In genomic region chr4:156568479-156568878, GRCh38 we compare ENCODE assay signal across 23 cellular contexts.
DNase-seq lines count a peak whose midpoint lies in the region; ATAC-seq, FAIRE-seq and TF ChIP-seq lines count a peak whose summit lies in the region.
"Had no signal": no experiment of that assay in that cellular context is flagged by ENCODE, and none has a peak within 500 bp of the region (broad histone marks: within the 10 kb centered on the region; RNA-seq: fewer than 3 reads in every experiment).

No MANE protein-coding gene starts in this region.

- dilution Hi-C loops in IMR-90 (cut with HindIII; ENCODE audit: low sequenced_read_pairs, unreplicated experiment), result no loop called here

- H4K20me1 ChIP-seq in IMR-90 (ENCODE audit: insufficient read depth, low read length) (no peaks in the 10 kb centered on the region), astrocyte (ENCODE audit: insufficient read depth, low read length) (no peaks in the 10 kb centered on the region)

- no peak overlapping the region for H4K5ac ChIP-seq in IMR-90 (ENCODE audit: low read depth, low read length)

- FAIRE-seq in astrocyte (lab: Jason Lieb, UNC), result peak; percentile 67
- FAIRE-seq: HepG2, RCC 7860 had no signal

- no peak overlapping the region for H2BK20ac ChIP-seq in IMR-90 (ENCODE audit: low read depth, low read length)

- H3K27me3 ChIP-seq in IMR-90 (ENCODE audit: control insufficient read depth, insufficient read depth, low read length), result no peaks in the 10 kb centered on the region
- H3K27me3 ChIP-seq in astrocyte (ENCODE audit: insufficient read depth, low read length), result no peaks in the 10 kb centered on the region
- H3K27me3 ChIP-seq in neuronal stem cell (ENCODE audit: control insufficient read depth in 3 of 3, insufficient read depth in 3 of 3, low read depth in 1 of 3, low read length in 3 of 3), result no peaks in the 10 kb centered on the region
- H3K27me3 ChIP-seq in esophagus squamous epithelium, result peaks cover 0 to 3% (median 0%) of the 10 kb centered on the region in 4 donors
- H3K27me3 ChIP-seq: SJSA1 had no signal

- H3K36me3 ChIP-seq in IMR-90 (ENCODE audit: control insufficient read depth, insufficient read depth, low read length), result no peaks in the 10 kb centered on the region
- no peaks in the 10 kb centered on the region for H3K36me3 ChIP-seq in astrocyte (ENCODE audit: insufficient read depth, low read length)
- no peaks in the 10 kb centered on the region for H3K36me3 ChIP-seq in neuronal stem cell (replicated peaks in 1 of 2; ENCODE audit: control insufficient read depth in 2 of 2, insufficient read depth in 2 of 2, low read length in 2 of 2)
- no peaks in the 10 kb centered on the region for H3K36me3 ChIP-seq in esophagus squamous epithelium
- H3K36me3 ChIP-seq: SJSA1 had no signal

- H2BK15ac ChIP-seq in IMR-90 (ENCODE audit: low read depth, low read length) (no peak overlapping the region), neuronal stem cell (ENCODE audit: low read length) (no peak overlapping the region)

- no peaks in the 10 kb centered on the region for H3K9me3 ChIP-seq in IMR-90 (ENCODE audit: control insufficient read depth, insufficient read depth, low read length)
- H3K9me3 ChIP-seq in astrocyte (ENCODE audit: insufficient read depth, low read depth, low read length), result no peaks in the 10 kb centered on the region
- no peaks in the 10 kb centered on the region for H3K9me3 ChIP-seq in neuronal stem cell (replicated peaks in 1 of 2; ENCODE audit: control insufficient read depth in 2 of 2, insufficient read depth in 1 of 2, low read depth in 1 of 2, low read length in 2 of 2)
- no peaks in the 10 kb centered on the region for H3K9me3 ChIP-seq in esophagus squamous epithelium
- H3K9me3 ChIP-seq: SJSA1 had no signal

- WGBS in IMR-90 (ENCODE audit: extremely low coverage in 2 of 2, insufficient read length in 1 of 2), 2 experiments, result 60% methylated on average over 1 of the region's 2 CpGs; no CpG with 5 or more reads in 1 of the 2 experiments
- no CpG with 5 or more reads among the region's 2 CpGs for WGBS in neuronal stem cell (ENCODE audit: extremely low coverage in 2 of 2, insufficient read length in 2 of 2, insufficient replicate concordance in 1 of 2), 2 donors
- whole genome bisulfite sequencing in esophagus squamous epithelium, 2 donors, result 28 to 36% methylated on average over 2 of the region's 2 CpGs

- TF ChIP-seq POLR2A in IMR-90 (IDR thresholded peaks at IDR 0.05; ENCODE audit: low read depth, low read length) (no peak), esophagus squamous epithelium (IDR thresholded peaks at IDR 0.05) (no peak)

- peak; percentile 29; the same call in 1 of the 2 replicates for ATAC-seq in IMR-90 (ENCODE audit: low read depth)
- ATAC-seq in GM21576 (IDR thresholded peaks at IDR 0.05; ENCODE audit: unreplicated experiment), result no peak
- ATAC-seq: HepG2 had no signal

- no peak overlapping the region for H3K4me3 Mint-ChIP-seq in astrocyte (ENCODE audit: unreplicated experiment)
- H3K4me3 Mint-ChIP-seq: B cell, CD14-positive monocyte, HFFc6 had no signal

- CTCF ChIA-PET in IMR-90 (lab: Yijun Ruan, JAX), result interaction anchor here (0.6 to 1.0 kb wide), 2 partner anchors 9 to 91 kb away, joined by 4 to 5 read pairs; no protein-coding TSS in a partner anchor

- H3K9me1 ChIP-seq in IMR-90 (ENCODE audit: insufficient read depth, low read length), result no peaks in the 10 kb centered on the region

- H2AFZ ChIP-seq in IMR-90 (replicated peaks; ENCODE audit: low read length, poor library complexity) (no peak overlapping the region), astrocyte (ENCODE audit: low read depth, low read length) (no peak overlapping the region), neuronal stem cell (ENCODE audit: low read length) (peak overlapping the region; percentile 65)

- no peaks in the 10 kb centered on the region for H3K79me2 ChIP-seq in astrocyte (ENCODE audit: insufficient read depth, low read length)

- H3K27ac Mint-ChIP-seq in astrocyte (ENCODE audit: unreplicated experiment), result no peak overlapping the region
- H3K27ac Mint-ChIP-seq: B cell, CD14-positive monocyte, HFFc6 had no signal

- H3K27me3 Mint-ChIP-seq in astrocyte (ENCODE audit: low read depth, unreplicated experiment), result no peaks in the 10 kb centered on the region
- H3K27me3 Mint-ChIP-seq: B cell had no signal

- H3K9ac ChIP-seq in IMR-90 (ENCODE audit: low read depth, low read length) (no peak overlapping the region), astrocyte (ENCODE audit: low read length) (no peak overlapping the region), neuronal stem cell (ENCODE audit: low read depth, low read length, poor library complexity) (no peak overlapping the region)

- TF ChIP-seq CTCF in IMR-90 (conservative IDR thresholded peaks at IDR 0.05; ENCODE audit: low read depth, low read length), result no peak
- no peak for TF ChIP-seq CTCF in astrocyte (IDR thresholded peaks at IDR 0.05; ENCODE audit: insufficient read depth, low read depth, low read length)
- TF ChIP-seq CTCF in esophagus squamous epithelium (IDR thresholded peaks at IDR 0.05), result no peak

- H2BK120ac ChIP-seq in IMR-90 (ENCODE audit: low read depth, low read length), result no peak overlapping the region
- no peak overlapping the region for H2BK120ac ChIP-seq in neuronal stem cell (ENCODE audit: low read depth, low read length)

- H2BK12ac ChIP-seq in neuronal stem cell (ENCODE audit: low read length), result no peak overlapping the region

- H3K9me3 Mint-ChIP-seq in astrocyte (ENCODE audit: unreplicated experiment), result no peaks in the 10 kb centered on the region
- H3K9me3 Mint-ChIP-seq: HFFc6 had no signal

- H3K23ac ChIP-seq in IMR-90 (ENCODE audit: low read depth, low read length) (no peak overlapping the region), neuronal stem cell (ENCODE audit: low read depth, low read length, poor library complexity) (no peak overlapping the region)

- H3K56ac ChIP-seq in IMR-90 (ENCODE audit: extremely low read depth, insufficient read depth, low read length), result no peak overlapping the region

- H3K27ac ChIP-seq in IMR-90 (ENCODE audit: insufficient read depth, low read length) (no peak overlapping the region), astrocyte (ENCODE audit: low read depth, low read length) (no peak overlapping the region), neuronal stem cell (replicated peaks; ENCODE audit: low read length) (no peak overlapping the region), esophagus squamous epithelium (no peak overlapping the region)
- H3K27ac ChIP-seq: SJSA1 had no signal

- H4K8ac ChIP-seq in IMR-90 (ENCODE audit: low read depth in 2 of 2, low read length in 2 of 2) (no peak overlapping the region), neuronal stem cell (ENCODE audit: low read depth, low read length) (no peak overlapping the region)

- no peak overlapping the region for H2AK9ac ChIP-seq in IMR-90 (replicated peaks; ENCODE audit: low read depth, low read length, poor library complexity)

- H4K91ac ChIP-seq in IMR-90 (ENCODE audit: insufficient read depth, low read depth, low read length) (no peak overlapping the region), neuronal stem cell (ENCODE audit: low read depth, low read length, poor library complexity) (no peak overlapping the region)

- H3K4me1 Mint-ChIP-seq in astrocyte (ENCODE audit: low read depth, unreplicated experiment), result peaks cover 6% of the 10 kb centered on the region
- H3K4me1 Mint-ChIP-seq: B cell, CD14-positive monocyte had no signal

- TF ChIP-seq RAD21 in IMR-90 (IDR thresholded peaks at IDR 0.05; ENCODE audit: low read length), result no peak

- H3K36me3 Mint-ChIP-seq in astrocyte (ENCODE audit: low read depth, unreplicated experiment), result no peaks in the 10 kb centered on the region
- H3K36me3 Mint-ChIP-seq: CD14-positive monocyte had no signal

- H3K4ac ChIP-seq in IMR-90 (ENCODE audit: low read depth, low read length) (no peak overlapping the region), neuronal stem cell (ENCODE audit: low read length) (no peak overlapping the region)

- BruUV-seq in IMR-90 (replicated peaks; lab: Mats Ljungman, UMichigan), result no TSS peak

- no peak overlapping the region for H3K4me2 ChIP-seq in IMR-90 (ENCODE audit: low read depth, low read length)
- no peak overlapping the region for H3K4me2 ChIP-seq in astrocyte (ENCODE audit: low read length)
- no peak overlapping the region for H3K4me2 ChIP-seq in neuronal stem cell (ENCODE audit: insufficient read depth, low read length, poor library complexity, severe bottlenecking)

- intact Hi-C loops in IMR-90 (cut with micrococcal nuclease) (no loop called here), esophagus squamous epithelium (cut with DNase I) (no loop called here)

- H3K79me1 ChIP-seq in IMR-90 (ENCODE audit: low read depth in 1 of 2, low read length in 2 of 2) (no peaks in the 10 kb centered on the region), neuronal stem cell (ENCODE audit: low read depth, low read length) (no peaks in the 10 kb centered on the region)

- H3K14ac ChIP-seq in IMR-90 (replicated peaks; ENCODE audit: low read depth, low read length) (no peak overlapping the region), neuronal stem cell (ENCODE audit: low read length) (no peak overlapping the region)

- DNase-seq in NCI-H82 (lab: John Stamatoyannopoulos, UW) (peak; percentile 27), NCI-H82 treated with DMSO at 0.1 percent for 48 hours (lab: John Stamatoyannopoulos, UW; ENCODE audit: unreplicated experiment) (no peak), IMR-90 (no peak), astrocyte (ENCODE audit: low read depth) (no peak), neuronal stem cell (ENCODE audit: low spot score) (peak; percentile 42), NOMO-1 treated with dmso at 0.1 percent for 144 hours (lab: John Stamatoyannopoulos, UW; ENCODE audit: unreplicated experiment) (no peak), esophagus squamous epithelium (lab: John Stamatoyannopoulos, UW) (no peak)
- DNase-seq: DMS79, H7, KBM-7, MM.1S, NCI-H1048, NCI-H1436 treated with DMSO at 0.1 percent for 48 hours, NCI-H2029 treated with DMSO at 0.1 percent for 48 hours, NCI-H526 treated with DMSO at 0.1 percent for 48 hours, OCI-M1 had no signal

- H3K18ac ChIP-seq in IMR-90 (ENCODE audit: low read depth, low read length), result no peak overlapping the region
- H3K18ac ChIP-seq in neuronal stem cell (ENCODE audit: low read length), result no peak overlapping the region

- H2BK5ac ChIP-seq in IMR-90 (ENCODE audit: low read depth, low read length, poor library complexity, severe bottlenecking) (no peak overlapping the region), neuronal stem cell (ENCODE audit: low read length) (no peak overlapping the region)

- H3K4me1 ChIP-seq in IMR-90 (ENCODE audit: control insufficient read depth, insufficient read depth, low read length) (no peaks in the 10 kb centered on the region; the same call in 1 of the 2 replicates), astrocyte (ENCODE audit: insufficient read depth, low read length) (no peaks in the 10 kb centered on the region), neuronal stem cell (ENCODE audit: control insufficient read depth in 2 of 2, insufficient read depth in 1 of 2, low read depth in 1 of 2, low read length in 2 of 2) (peaks cover 1 to 7% of the 10 kb centered on the region in 2 donors), esophagus squamous epithelium (peaks cover 0 to 13% (median 0%) of the 10 kb centered on the region in 3 donors)
- H3K4me1 ChIP-seq: SJSA1 had no signal

- in situ Hi-C loops in IMR-90 (cut with MboI; ENCODE audit: low sequenced_read_pairs), result no loop called here

- POLR2A ChIA-PET in IMR-90 (lab: Charles Lee; ENCODE audit: unreplicated experiment), result no interaction called here

- H3K4me3 ChIP-seq in IMR-90 (ENCODE audit: insufficient read depth, low read depth, low read length) (no peak overlapping the region), astrocyte (ENCODE audit: insufficient read depth, low read depth, low read length) (no peak overlapping the region), neuronal stem cell (ENCODE audit: low read length in 2 of 2) (no peak overlapping the region), esophagus squamous epithelium (no peak overlapping the region)
- H3K4me3 ChIP-seq: SJSA1 had no signal

- H2AK5ac ChIP-seq in IMR-90 (ENCODE audit: low read depth, low read length) (no peak overlapping the region), neuronal stem cell (ENCODE audit: low read depth, low read length) (no peak overlapping the region)

Comparison
In these comparisons a context has a peak if more than half of its experiments do, and no peak if none do; other contexts are left out.
1. DNase-seq: peak in NCI-H82 (single experiment) and neuronal stem cell (single experiment); none in NCI-H82 treated with DMSO at 0.1 percent for 48 hours (single experiment), IMR-90 (single experiment), astrocyte (single experiment), NOMO-1 treated with dmso at 0.1 percent for 144 hours (single experiment) and esophagus squamous epithelium (single experiment).